ENCODE assay signal across 17 cellular contexts in genomic region chr11:91394073-91394717, GRCh38.
"Had no signal": no experiment of that assay in that cellular context is flagged by ENCODE, and none has a peak within 500 bp of the region (broad histone marks: within the 10 kb centered on the region; RNA-seq: fewer than 3 reads in every experiment).

No MANE protein-coding gene starts in this region.

- H3K27me3 ChIP-seq: ascending aorta, cardiac muscle cell, gastroesophageal sphincter, heart right ventricle had no signal

- DNase-seq: activated CD4-positive, alpha-beta T cell treated with anti-CD3 and anti-CD28 coated beads, Interleukin-2, amount 50 U/mL, for 48 hours; activated CD8-positive, alpha-beta memory T cell treated with anti-CD3 and anti-CD28 coated beads, Interleukin-2, amount 10 ng/mL, durations not matched to agents 7 days and 5 days; activated naive CD4-positive, alpha-beta T cell treated with anti-CD3 and anti-CD28 coated beads, Interleukin-2, amount 10 ng/mL, durations not matched to agents 7 days and 5 days; activated T-cell treated with anti-CD3 and anti-CD28 coated beads, Interleukin-2, amount 50 U/mL, for 1 hour; erythroblast; heart right ventricle; left colon; mucosa of descending colon; naive thymus-derived CD4-positive, alpha-beta T cell; stimulated activated CD4-positive, alpha-beta T cell treated with anti-CD3 and anti-CD28 coated beads, Interleukin-2, amount 100 ng/mL, for 24 hours; T-helper 9 cell had no signal

- ATAC-seq: activated CD8-positive, alpha-beta memory T cell treated with anti-CD3 and anti-CD28 coated beads, Interleukin-2, amount 10 ng/mL, durations not matched to agents 7 days and 5 days; gastroesophageal sphincter; heart right ventricle; left colon; mucosa of descending colon; naive thymus-derived CD4-positive, alpha-beta T cell had no signal

- H2AFZ ChIP-seq: parathyroid adenoma had no signal

- H3K4me1 ChIP-seq: ascending aorta, parathyroid adenoma had no signal

- H3K9ac ChIP-seq: parathyroid adenoma had no signal

- H3K27ac ChIP-seq: ascending aorta, cardiac muscle cell, heart right ventricle, parathyroid adenoma, thoracic aorta had no signal

- H3K9me3 ChIP-seq: gastroesophageal sphincter, thoracic aorta had no signal

- H3K4me3 ChIP-seq: ascending aorta, cardiac muscle cell, gastroesophageal sphincter, heart right ventricle, lung, mucosa of descending colon, thoracic aorta had no signal

- H3K36me3 ChIP-seq: ascending aorta, cardiac muscle cell, gastroesophageal sphincter, heart right ventricle, thoracic aorta had no signal

- H3K79me2 ChIP-seq: parathyroid adenoma had no signal
